ENCODE assay signal across 1 cellular context in genomic region chr7:106276513-106276912, GRCh38.
TF ChIP-seq lines count a peak whose summit lies in the region.

No MANE protein-coding gene starts in this region.

TF ChIP-seq in IMR-90, 13 proteins besides CTCF, POLR2A, EP300 and RAD21:
- TF ChIP-seq SMC3 (IDR thresholded peaks at IDR 0.05; ENCODE audit: low read depth, low read length), result no peak
- TF ChIP-seq MXI1 (IDR thresholded peaks at IDR 0.05; ENCODE audit: borderline replicate concordance, low read depth, low read length), result no peak
- no peak for TF ChIP-seq CEBPB (IDR thresholded peaks at IDR 0.05; ENCODE audit: low read depth, low read length)
- TF ChIP-seq BHLHE40 (IDR thresholded peaks at IDR 0.05; ENCODE audit: low read depth, low read length), result no peak
- TF ChIP-seq, protein P1, sequence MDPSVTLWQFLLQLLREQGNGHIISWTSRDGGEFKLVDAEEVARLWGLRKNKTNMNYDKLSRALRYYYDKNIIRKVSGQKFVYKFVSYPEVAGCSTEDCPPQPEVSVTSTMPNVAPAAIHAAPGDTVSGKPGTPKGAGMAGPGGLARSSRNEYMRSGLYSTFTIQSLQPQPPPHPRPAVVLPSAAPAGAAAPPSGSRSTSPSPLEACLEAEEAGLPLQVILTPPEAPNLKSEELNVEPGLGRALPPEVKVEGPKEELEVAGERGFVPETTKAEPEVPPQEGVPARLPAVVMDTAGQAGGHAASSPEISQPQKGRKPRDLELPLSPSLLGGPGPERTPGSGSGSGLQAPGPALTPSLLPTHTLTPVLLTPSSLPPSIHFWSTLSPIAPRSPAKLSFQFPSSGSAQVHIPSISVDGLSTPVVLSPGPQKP (IDR thresholded peaks at IDR 0.05; ENCODE audit: borderline replicate concordance, low read depth, low read length), result no peak
- no peak for TF ChIP-seq NFE2L2 (IDR thresholded peaks at IDR 0.05; ENCODE audit: low read depth, low read length)
- TF ChIP-seq MAZ (IDR thresholded peaks at IDR 0.05; ENCODE audit: borderline replicate concordance, low read depth, low read length), result no peak
- no peak for TF ChIP-seq CHD1 (IDR thresholded peaks at IDR 0.05; ENCODE audit: low read depth, low read length)
- TF ChIP-seq RCOR1 (IDR thresholded peaks at IDR 0.05; ENCODE audit: insufficient replicate concordance, low read length), result no peak
- no peak for TF ChIP-seq MAFK (IDR thresholded peaks at IDR 0.05; ENCODE audit: low read depth, low read length)
